ENCODE assay signal across 25 cellular contexts in genomic region chr11:33410086-33410765, GRCh38. TPM values are rescaled to one million over a fixed set of nuclear protein-coding genes. Genes with fewer than 3 reads are reported as not detected.
"Had no signal": no experiment of that assay in that cellular context is flagged by ENCODE, and none has a peak within 500 bp of the region (broad histone marks: within the 10 kb centered on the region; RNA-seq: fewer than 3 reads in every experiment).

No MANE protein-coding gene starts in this region.

- H3K4me1 Mint-ChIP-seq: mesothelial cell of epicardium; naive thymus-derived CD4-positive, alpha-beta T cell; stimulated activated memory B cell treated with anti-CD40 and anti-IgM and Interleukin-4, amounts not matched to agents 10 μg/mL and 1 μg/mL and 100 μg/mL, for 72 hours; stimulated activated naive CD8-positive, alpha-beta T cell treated with anti-CD3 and anti-CD28 coated beads, Interleukin-15, amount 100 ng/mL, for 72 hours had no signal

- H3K27me3 ChIP-seq: ovary, tibial nerve, uterus had no signal

- H3K9me3 Mint-ChIP-seq: mesothelial cell of epicardium; naive thymus-derived CD4-positive, alpha-beta T cell; natural killer cell treated with Interleukin-12 subunit alpha and Interleukin-12 subunit beta and Interleukin-15 and Interleukin-18, amount 100 ng/mL, for 72 hours; stimulated activated memory B cell treated with anti-CD40 and anti-IgM and Interleukin-4, amounts not matched to agents 10 μg/mL and 1 μg/mL and 100 μg/mL, for 72 hours; stimulated activated naive CD8-positive, alpha-beta T cell treated with anti-CD3 and anti-CD28 coated beads, Interleukin-15, amount 100 ng/mL, for 72 hours; type B pancreatic cell had no signal

- H3K36me3 Mint-ChIP-seq: mesothelial cell of epicardium; naive thymus-derived CD4-positive, alpha-beta T cell; natural killer cell treated with Interleukin-12 subunit alpha and Interleukin-12 subunit beta and Interleukin-15 and Interleukin-18, amount 100 ng/mL, for 72 hours; stimulated activated memory B cell treated with anti-CD40 and anti-IgM and Interleukin-4, amounts not matched to agents 10 μg/mL and 1 μg/mL and 100 μg/mL, for 72 hours; type B pancreatic cell had no signal

- H3K4me3 Mint-ChIP-seq: mesothelial cell of epicardium; naive thymus-derived CD4-positive, alpha-beta T cell; natural killer cell treated with Interleukin-12 subunit alpha and Interleukin-12 subunit beta and Interleukin-15 and Interleukin-18, amount 100 ng/mL, for 72 hours; stimulated activated memory B cell treated with anti-CD40 and anti-IgM and Interleukin-4, amounts not matched to agents 10 μg/mL and 1 μg/mL and 100 μg/mL, for 72 hours; stimulated activated naive CD8-positive, alpha-beta T cell treated with anti-CD3 and anti-CD28 coated beads, Interleukin-15, amount 100 ng/mL, for 72 hours; type B pancreatic cell had no signal

- DNase-seq: islet precursor cell; left ventricle myocardium inferior; mesendoderm; naive thymus-derived CD4-positive, alpha-beta T cell; ovary; retina; right cardiac atrium; sigmoid colon; stimulated activated CD4-positive, alpha-beta T cell treated with anti-CD3 and anti-CD28 coated beads, Interleukin-1b, Interleukin-23, amount 100 ng/mL, for 48 hours; stimulated activated CD4-positive, alpha-beta T cell treated with anti-CD3 and anti-CD28 coated beads, Interleukin-2, amount 100 ng/mL, for 48 hours; stimulated activated CD4-positive, alpha-beta T cell treated with anti-CD3 and anti-CD28 coated beads, Interleukin-4, amount 100 ng/mL, for 4 hours; stimulated activated CD8-positive, alpha-beta memory T cell treated with anti-CD3 and anti-CD28 coated beads, Interleukin-4, amount 100 ng/mL, for 48 hours; stimulated activated naive CD4-positive, alpha-beta T cell treated with Interleukin-2 at 50 U/mL for 16 hours; stimulated activated naive CD8-positive, alpha-beta T cell treated with anti-CD3 and anti-CD28 coated beads, Interleukin-15, amount 100 ng/mL, for 72 hours; substantia nigra; uterus had no signal

- H3K4me1 ChIP-seq: left ventricle myocardium inferior, prostate gland, sigmoid colon, tibial nerve, uterus had no signal

- H3K36me3 ChIP-seq: left ventricle myocardium inferior, ovary, prostate gland, sigmoid colon, tibial nerve, uterus had no signal

- ATAC-seq: naive thymus-derived CD4-positive, alpha-beta T cell; natural killer cell treated with Interleukin-12 subunit alpha and Interleukin-12 subunit beta and Interleukin-15 and Interleukin-18, amount 100 ng/mL, for 72 hours; right cardiac atrium; stimulated activated memory B cell treated with anti-CD40 and anti-IgM and Interleukin-4, amounts not matched to agents 10 μg/mL and 1 μg/mL and 100 μg/mL, for 72 hours; stimulated activated naive CD8-positive, alpha-beta T cell treated with anti-CD3 and anti-CD28 coated beads, Interleukin-15, amount 100 ng/mL, for 72 hours had no signal

- H3K9me3 ChIP-seq: left ventricle myocardium inferior, ovary, prostate gland, sigmoid colon, tibial nerve, uterus had no signal

- H3K27ac Mint-ChIP-seq: mesothelial cell of epicardium; naive thymus-derived CD4-positive, alpha-beta T cell; natural killer cell treated with Interleukin-12 subunit alpha and Interleukin-12 subunit beta and Interleukin-15 and Interleukin-18, amount 100 ng/mL, for 72 hours; stimulated activated memory B cell treated with anti-CD40 and anti-IgM and Interleukin-4, amounts not matched to agents 10 μg/mL and 1 μg/mL and 100 μg/mL, for 72 hours; stimulated activated naive CD8-positive, alpha-beta T cell treated with anti-CD3 and anti-CD28 coated beads, Interleukin-15, amount 100 ng/mL, for 72 hours; type B pancreatic cell had no signal

- H3K27ac ChIP-seq: left ventricle myocardium inferior, ovary, prostate gland, sigmoid colon, tibial nerve, uterus had no signal

- H3K4me2 ChIP-seq: smooth muscle cell had no signal

- H3K4me3 ChIP-seq: left ventricle myocardium inferior, lung, ovary, prostate gland, sigmoid colon, smooth muscle cell, tibial nerve, uterus had no signal

RNA-seq across cellular contexts. Expression of gene KIAA1549L, which starts 34.3 kb away (rescaled TPM):
- total RNA-seq: mononuclear cell; naive thymus-derived CD4-positive, alpha-beta T cell; natural killer cell treated with Interleukin-12 subunit alpha and Interleukin-12 subunit beta and Interleukin-15 and Interleukin-18, amount 100 ng/mL, for 72 hours had no signal
- polyA plus RNA-seq: naive thymus-derived CD4-positive, alpha-beta T cell had no signal
